In the genomic region with DNA sequence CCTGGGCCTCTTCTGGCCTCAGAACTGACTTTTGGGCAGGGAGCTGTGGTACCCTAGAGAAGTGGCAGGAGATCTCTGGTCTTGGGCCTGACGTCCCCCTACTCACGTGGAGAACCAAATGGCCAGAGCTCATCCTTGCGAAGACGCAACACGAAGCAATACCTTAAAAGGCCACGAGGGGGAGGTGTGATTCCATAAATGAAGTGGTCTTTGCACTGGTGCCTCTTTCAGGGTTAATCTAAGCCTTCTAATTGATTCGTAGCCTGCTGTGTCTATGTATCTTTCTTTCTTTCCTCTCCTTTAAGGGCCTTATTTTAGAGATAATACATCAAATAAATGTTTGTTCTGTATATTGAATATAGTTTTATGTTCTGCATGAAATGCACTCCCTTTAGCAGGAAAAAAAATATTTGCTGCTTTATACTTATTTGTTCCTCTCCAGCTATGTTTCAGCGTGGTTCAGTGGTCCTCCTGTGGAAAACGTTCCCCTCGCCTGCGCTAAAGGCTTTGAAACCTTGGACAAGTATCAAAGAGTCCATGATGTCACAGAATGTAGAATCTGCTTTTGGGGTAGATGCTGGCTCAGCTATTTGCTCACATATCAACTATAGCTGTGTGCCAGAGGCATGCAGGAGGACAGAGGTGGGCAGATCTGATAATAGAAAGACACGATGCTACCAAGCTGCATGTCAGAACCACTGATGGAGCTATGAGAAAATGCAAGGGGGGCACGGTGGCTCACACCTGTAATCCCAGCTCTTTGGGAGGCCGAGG, we compare ENCODE assay signal across 8 cellular contexts. TPM values are rescaled to one million over a fixed set of nuclear protein-coding genes. Genes with fewer than 3 reads are reported as not detected.
DNase-seq lines count a peak whose midpoint lies in the region; ATAC-seq and TF ChIP-seq lines count a peak whose summit lies in the region.

No MANE protein-coding gene starts in this region.

- no peaks in the 10 kb centered on the region for H3K9me3 Mint-ChIP-seq in type B pancreatic cell

- ATAC-seq in GM21619 (IDR thresholded peaks at IDR 0.05; ENCODE audit: unreplicated experiment), result peak; percentile 88

- H3K27ac Mint-ChIP-seq in type B pancreatic cell, result no peak overlapping the region

- H2AFZ ChIP-seq in parathyroid adenoma, result no peak overlapping the region

- no peak overlapping the region for H3K4me2 ChIP-seq in parathyroid adenoma (ENCODE audit: low read length)

- H3K27me3 ChIP-seq in MG63, result no peaks in the 10 kb centered on the region
- no peaks in the 10 kb centered on the region for H3K27me3 ChIP-seq in parathyroid adenoma (ENCODE audit: control insufficient read depth, insufficient read depth, low read length)

- H3K9ac ChIP-seq in parathyroid adenoma, result no peak overlapping the region

- peaks cover 3% of the 10 kb centered on the region for H3K4me1 Mint-ChIP-seq in type B pancreatic cell (ENCODE audit: unreplicated experiment)

- no peak overlapping the region for H3K4me3 ChIP-seq in MG63
- H3K4me3 ChIP-seq in parathyroid adenoma (ENCODE audit: low read depth, low read length), result no peak overlapping the region

- H3K27ac ChIP-seq in parathyroid adenoma, result no peak overlapping the region

- H3K36me3 ChIP-seq in MG63 (no peaks in the 10 kb centered on the region), parathyroid adenoma (ENCODE audit: control insufficient read depth, insufficient read depth, low read length) (no peaks in the 10 kb centered on the region)

- TF ChIP-seq CTCF in parathyroid adenoma (IDR thresholded peaks at IDR 0.05), result peak; percentile 89
- TF ChIP-seq CTCF in type B pancreatic cell (conservative IDR thresholded peaks at IDR 0.05), result peak; percentile 90

- no peaks in the 10 kb centered on the region for H3K4me1 ChIP-seq in parathyroid adenoma

- H3K9me3 ChIP-seq in MG63, result no peaks in the 10 kb centered on the region
- no peaks in the 10 kb centered on the region for H3K9me3 ChIP-seq in parathyroid adenoma (ENCODE audit: control insufficient read depth, low read length)

- H3K27me3 Mint-ChIP-seq in type B pancreatic cell, result peaks cover 16% of the 10 kb centered on the region

- no peak overlapping the region for H3K4me3 Mint-ChIP-seq in type B pancreatic cell

- DNase-seq in DMS153 (lab: John Stamatoyannopoulos, UW), result peak; percentile 3
- DNase-seq in MG63, result peak; percentile 30
- peak; percentile 63 to 73 for DNase-seq in SHP77 (lab: John Stamatoyannopoulos, UW)
- DNase-seq in activated T-helper 9 cell treated with anti-CD3 and anti-CD28 coated beads, Interleukin-2, amount 50 U/mL, for 16 hours (ENCODE audit: low read depth), result peak; percentile 49
- DNase-seq in germinal center (ENCODE audit: low spot score), result peak; percentile 54
- DNase-seq in type B pancreatic cell (ENCODE audit: extremely low spot score, unreplicated experiment), result peak; percentile 1

- no peaks in the 10 kb centered on the region for H3K36me3 Mint-ChIP-seq in type B pancreatic cell

- H3K79me2 ChIP-seq in parathyroid adenoma, result no peaks in the 10 kb centered on the region

RNA-seq across cellular contexts. Expression of a gene that starts 41.0 kb away (rescaled TPM):
- total RNA-seq in MG63 (2014; rRNA removed; shearing (Covaris generic); ENCODE audit: low replicate concordance), result not detected in 2 replicates
- not detected in 2 replicates for total RNA-seq in type B pancreatic cell (ENCODE audit: low replicate concordance)

Comparison
In these comparisons a context has a peak if more than half of its experiments do, and no peak if none do; other contexts are left out.
1. DNase-seq: peak in every context shown above with its lines; median percentile 68 in SHP77; 54 in germinal center; 49 in activated T-helper 9 cell treated with anti-CD3 and anti-CD28 coated beads, Interleukin-2, amount 50 U/mL, for 16 hours; 30 in MG63; 3 in DMS153; 1 in type B pancreatic cell.